In the genomic region with DNA sequence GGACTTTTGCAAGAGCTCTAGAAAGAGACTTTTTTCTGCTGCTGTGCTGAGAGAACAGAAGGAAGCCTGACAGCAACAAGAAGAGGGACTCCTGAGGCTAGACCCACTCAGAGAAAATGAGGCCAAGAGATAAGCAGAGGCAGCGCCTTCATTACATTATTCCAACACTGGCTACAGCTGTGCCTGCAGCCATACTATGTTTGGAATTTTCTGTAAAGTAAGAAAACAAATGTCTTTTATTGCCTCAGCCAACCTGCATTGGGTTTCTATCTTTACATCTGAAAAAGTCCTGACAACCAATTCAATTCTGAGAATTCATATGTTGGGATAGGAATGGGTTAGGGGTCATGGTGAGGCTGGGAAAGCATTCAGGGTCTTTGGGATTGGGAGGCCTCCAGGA, we compare ENCODE assay signal across 1 cellular context.
TF ChIP-seq lines count a peak whose summit lies in the region.

No MANE protein-coding gene starts in this region.

TF ChIP-seq in WTC11, 78 proteins besides CTCF, POLR2A, EP300 and RAD21 (continued from another document):
- TF ChIP-seq, protein P1, sequence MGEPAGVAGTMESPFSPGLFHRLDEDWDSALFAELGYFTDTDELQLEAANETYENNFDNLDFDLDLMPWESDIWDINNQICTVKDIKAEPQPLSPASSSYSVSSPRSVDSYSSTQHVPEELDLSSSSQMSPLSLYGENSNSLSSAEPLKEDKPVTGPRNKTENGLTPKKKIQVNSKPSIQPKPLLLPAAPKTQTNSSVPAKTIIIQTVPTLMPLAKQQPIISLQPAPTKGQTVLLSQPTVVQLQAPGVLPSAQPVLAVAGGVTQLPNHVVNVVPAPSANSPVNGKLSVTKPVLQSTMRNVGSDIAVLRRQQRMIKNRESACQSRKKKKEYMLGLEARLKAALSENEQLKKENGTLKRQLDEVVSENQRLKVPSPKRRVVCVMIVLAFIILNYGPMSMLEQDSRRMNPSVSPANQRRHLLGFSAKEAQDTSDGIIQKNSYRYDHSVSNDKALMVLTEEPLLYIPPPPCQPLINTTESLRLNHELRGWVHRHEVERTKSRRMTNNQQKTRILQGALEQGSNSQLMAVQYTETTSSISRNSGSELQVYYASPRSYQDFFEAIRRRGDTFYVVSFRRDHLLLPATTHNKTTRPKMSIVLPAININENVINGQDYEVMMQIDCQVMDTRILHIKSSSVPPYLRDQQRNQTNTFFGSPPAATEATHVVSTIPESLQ (CRISPR knock-in tag; IDR thresholded peaks at IDR 0.05) = no peak
- no peak for TF ChIP-seq RORB (CRISPR knock-in tag; IDR thresholded peaks at IDR 0.05)
- TF ChIP-seq, protein P2, sequence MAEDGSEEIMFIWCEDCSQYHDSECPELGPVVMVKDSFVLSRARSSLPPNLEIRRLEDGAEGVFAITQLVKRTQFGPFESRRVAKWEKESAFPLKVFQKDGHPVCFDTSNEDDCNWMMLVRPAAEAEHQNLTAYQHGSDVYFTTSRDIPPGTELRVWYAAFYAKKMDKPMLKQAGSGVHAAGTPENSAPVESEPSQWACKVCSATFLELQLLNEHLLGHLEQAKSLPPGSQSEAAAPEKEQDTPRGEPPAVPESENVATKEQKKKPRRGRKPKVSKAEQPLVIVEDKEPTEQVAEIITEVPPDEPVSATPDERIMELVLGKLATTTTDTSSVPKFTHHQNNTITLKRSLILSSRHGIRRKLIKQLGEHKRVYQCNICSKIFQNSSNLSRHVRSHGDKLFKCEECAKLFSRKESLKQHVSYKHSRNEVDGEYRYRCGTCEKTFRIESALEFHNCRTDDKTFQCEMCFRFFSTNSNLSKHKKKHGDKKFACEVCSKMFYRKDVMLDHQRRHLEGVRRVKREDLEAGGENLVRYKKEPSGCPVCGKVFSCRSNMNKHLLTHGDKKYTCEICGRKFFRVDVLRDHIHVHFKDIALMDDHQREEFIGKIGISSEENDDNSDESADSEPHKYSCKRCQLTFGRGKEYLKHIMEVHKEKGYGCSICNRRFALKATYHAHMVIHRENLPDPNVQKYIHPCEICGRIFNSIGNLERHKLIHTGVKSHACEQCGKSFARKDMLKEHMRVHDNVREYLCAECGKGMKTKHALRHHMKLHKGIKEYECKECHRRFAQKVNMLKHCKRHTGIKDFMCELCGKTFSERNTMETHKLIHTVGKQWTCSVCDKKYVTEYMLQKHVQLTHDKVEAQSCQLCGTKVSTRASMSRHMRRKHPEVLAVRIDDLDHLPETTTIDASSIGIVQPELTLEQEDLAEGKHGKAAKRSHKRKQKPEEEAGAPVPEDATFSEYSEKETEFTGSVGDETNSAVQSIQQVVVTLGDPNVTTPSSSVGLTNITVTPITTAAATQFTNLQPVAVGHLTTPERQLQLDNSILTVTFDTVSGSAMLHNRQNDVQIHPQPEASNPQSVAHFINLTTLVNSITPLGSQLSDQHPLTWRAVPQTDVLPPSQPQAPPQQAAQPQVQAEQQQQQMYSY (CRISPR knock-in tag; IDR thresholded peaks at IDR 0.05) = no peak
- TF ChIP-seq OVOL2 (CRISPR knock-in tag; IDR thresholded peaks at IDR 0.05; ENCODE audit: borderline replicate concordance) = no peak
- TF ChIP-seq, protein P3, sequence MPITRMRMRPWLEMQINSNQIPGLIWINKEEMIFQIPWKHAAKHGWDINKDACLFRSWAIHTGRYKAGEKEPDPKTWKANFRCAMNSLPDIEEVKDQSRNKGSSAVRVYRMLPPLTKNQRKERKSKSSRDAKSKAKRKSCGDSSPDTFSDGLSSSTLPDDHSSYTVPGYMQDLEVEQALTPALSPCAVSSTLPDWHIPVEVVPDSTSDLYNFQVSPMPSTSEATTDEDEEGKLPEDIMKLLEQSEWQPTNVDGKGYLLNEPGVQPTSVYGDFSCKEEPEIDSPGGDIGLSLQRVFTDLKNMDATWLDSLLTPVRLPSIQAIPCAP (CRISPR knock-in tag; IDR thresholded peaks at IDR 0.05) = no peak
- TF ChIP-seq NFATC4 (CRISPR knock-in tag; IDR thresholded peaks at IDR 0.05) = no peak
- no peak for TF ChIP-seq ZBTB21 (CRISPR knock-in tag; IDR thresholded peaks at IDR 0.05; ENCODE audit: borderline replicate concordance)
- TF ChIP-seq, protein P4, sequence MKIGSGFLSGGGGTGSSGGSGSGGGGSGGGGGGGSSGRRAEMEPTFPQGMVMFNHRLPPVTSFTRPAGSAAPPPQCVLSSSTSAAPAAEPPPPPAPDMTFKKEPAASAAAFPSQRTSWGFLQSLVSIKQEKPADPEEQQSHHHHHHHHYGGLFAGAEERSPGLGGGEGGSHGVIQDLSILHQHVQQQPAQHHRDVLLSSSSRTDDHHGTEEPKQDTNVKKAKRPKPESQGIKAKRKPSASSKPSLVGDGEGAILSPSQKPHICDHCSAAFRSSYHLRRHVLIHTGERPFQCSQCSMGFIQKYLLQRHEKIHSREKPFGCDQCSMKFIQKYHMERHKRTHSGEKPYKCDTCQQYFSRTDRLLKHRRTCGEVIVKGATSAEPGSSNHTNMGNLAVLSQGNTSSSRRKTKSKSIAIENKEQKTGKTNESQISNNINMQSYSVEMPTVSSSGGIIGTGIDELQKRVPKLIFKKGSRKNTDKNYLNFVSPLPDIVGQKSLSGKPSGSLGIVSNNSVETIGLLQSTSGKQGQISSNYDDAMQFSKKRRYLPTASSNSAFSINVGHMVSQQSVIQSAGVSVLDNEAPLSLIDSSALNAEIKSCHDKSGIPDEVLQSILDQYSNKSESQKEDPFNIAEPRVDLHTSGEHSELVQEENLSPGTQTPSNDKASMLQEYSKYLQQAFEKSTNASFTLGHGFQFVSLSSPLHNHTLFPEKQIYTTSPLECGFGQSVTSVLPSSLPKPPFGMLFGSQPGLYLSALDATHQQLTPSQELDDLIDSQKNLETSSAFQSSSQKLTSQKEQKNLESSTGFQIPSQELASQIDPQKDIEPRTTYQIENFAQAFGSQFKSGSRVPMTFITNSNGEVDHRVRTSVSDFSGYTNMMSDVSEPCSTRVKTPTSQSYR (CRISPR knock-in tag; IDR thresholded peaks at IDR 0.05) = no peak
- no peak for TF ChIP-seq KAT7 (CRISPR knock-in tag; IDR thresholded peaks at IDR 0.05; ENCODE audit: borderline replicate concordance)
- no peak for TF ChIP-seq ATF1 (CRISPR knock-in tag; IDR thresholded peaks at IDR 0.05)
- TF ChIP-seq, protein P5, sequence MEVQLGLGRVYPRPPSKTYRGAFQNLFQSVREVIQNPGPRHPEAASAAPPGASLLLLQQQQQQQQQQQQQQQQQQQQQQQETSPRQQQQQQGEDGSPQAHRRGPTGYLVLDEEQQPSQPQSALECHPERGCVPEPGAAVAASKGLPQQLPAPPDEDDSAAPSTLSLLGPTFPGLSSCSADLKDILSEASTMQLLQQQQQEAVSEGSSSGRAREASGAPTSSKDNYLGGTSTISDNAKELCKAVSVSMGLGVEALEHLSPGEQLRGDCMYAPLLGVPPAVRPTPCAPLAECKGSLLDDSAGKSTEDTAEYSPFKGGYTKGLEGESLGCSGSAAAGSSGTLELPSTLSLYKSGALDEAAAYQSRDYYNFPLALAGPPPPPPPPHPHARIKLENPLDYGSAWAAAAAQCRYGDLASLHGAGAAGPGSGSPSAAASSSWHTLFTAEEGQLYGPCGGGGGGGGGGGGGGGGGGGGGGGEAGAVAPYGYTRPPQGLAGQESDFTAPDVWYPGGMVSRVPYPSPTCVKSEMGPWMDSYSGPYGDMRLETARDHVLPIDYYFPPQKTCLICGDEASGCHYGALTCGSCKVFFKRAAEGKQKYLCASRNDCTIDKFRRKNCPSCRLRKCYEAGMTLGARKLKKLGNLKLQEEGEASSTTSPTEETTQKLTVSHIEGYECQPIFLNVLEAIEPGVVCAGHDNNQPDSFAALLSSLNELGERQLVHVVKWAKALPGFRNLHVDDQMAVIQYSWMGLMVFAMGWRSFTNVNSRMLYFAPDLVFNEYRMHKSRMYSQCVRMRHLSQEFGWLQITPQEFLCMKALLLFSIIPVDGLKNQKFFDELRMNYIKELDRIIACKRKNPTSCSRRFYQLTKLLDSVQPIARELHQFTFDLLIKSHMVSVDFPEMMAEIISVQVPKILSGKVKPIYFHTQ (CRISPR knock-in tag; IDR thresholded peaks at IDR 0.05) = no peak
- no peak for TF ChIP-seq NR1H2 (CRISPR knock-in tag; IDR thresholded peaks at IDR 0.05)
- TF ChIP-seq, protein P6, sequence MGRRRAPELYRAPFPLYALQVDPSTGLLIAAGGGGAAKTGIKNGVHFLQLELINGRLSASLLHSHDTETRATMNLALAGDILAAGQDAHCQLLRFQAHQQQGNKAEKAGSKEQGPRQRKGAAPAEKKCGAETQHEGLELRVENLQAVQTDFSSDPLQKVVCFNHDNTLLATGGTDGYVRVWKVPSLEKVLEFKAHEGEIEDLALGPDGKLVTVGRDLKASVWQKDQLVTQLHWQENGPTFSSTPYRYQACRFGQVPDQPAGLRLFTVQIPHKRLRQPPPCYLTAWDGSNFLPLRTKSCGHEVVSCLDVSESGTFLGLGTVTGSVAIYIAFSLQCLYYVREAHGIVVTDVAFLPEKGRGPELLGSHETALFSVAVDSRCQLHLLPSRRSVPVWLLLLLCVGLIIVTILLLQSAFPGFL (CRISPR knock-in tag; IDR thresholded peaks at IDR 0.05; ENCODE audit: borderline replicate concordance) = no peak
- TF ChIP-seq, protein P7, sequence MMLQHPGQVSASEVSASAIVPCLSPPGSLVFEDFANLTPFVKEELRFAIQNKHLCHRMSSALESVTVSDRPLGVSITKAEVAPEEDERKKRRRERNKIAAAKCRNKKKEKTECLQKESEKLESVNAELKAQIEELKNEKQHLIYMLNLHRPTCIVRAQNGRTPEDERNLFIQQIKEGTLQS (CRISPR knock-in tag; conservative IDR thresholded peaks at IDR 0.05) = no peak
- TF ChIP-seq TP53 (CRISPR knock-in tag; IDR thresholded peaks at IDR 0.05) = no peak
- TF ChIP-seq, protein P8, sequence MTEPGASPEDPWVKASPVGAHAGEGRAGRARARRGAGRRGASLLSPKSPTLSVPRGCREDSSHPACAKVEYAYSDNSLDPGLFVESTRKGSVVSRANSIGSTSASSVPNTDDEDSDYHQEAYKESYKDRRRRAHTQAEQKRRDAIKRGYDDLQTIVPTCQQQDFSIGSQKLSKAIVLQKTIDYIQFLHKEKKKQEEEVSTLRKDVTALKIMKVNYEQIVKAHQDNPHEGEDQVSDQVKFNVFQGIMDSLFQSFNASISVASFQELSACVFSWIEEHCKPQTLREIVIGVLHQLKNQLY (CRISPR knock-in tag; IDR thresholded peaks at IDR 0.05) = no peak
- TF ChIP-seq SP1 (CRISPR knock-in tag; conservative IDR thresholded peaks at IDR 0.05) = no peak
- TF ChIP-seq ZNF121 (CRISPR knock-in tag; IDR thresholded peaks at IDR 0.05) = no peak
- no peak for TF ChIP-seq ZNF232 (CRISPR knock-in tag; IDR thresholded peaks at IDR 0.05)
